Comparison of ENCODE assay signal across 27 cellular contexts in the genomic region with DNA sequence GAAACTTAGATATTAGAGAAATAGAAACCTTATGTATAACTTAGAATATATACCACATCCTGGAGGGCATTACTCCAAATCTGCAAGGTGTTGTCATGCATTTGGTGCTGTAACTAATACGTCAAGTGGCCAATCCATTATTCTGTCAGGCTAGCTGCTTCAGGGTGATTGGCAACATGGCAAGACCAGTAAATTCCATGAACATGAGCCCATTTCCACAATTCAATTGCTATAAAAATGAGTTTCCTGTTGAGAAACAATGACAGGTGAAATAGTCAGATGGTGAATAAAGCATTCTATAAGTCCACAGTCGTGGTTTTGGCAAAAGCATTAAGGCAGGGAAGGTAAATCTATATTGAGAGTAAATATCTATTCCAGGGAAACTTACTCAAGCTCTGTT.
"Had no signal": no experiment of that assay in that cellular context is flagged by ENCODE, and none has a peak within 500 bp of the region (broad histone marks: within the 10 kb centered on the region; RNA-seq: fewer than 3 reads in every experiment).

No MANE protein-coding gene starts in this region.

- H3K4me1 Mint-ChIP-seq: natural killer cell; stimulated activated memory B cell treated with anti-CD40 and anti-IgM and Interleukin-4, amounts not matched to agents 10 μg/mL and 1 μg/mL and 100 μg/mL, for 72 hours; stimulated activated naive CD8-positive, alpha-beta T cell treated with anti-CD3 and anti-CD28 coated beads, Interleukin-15, amount 100 ng/mL, for 72 hours had no signal

- H3K9me3 ChIP-seq: gastrocnemius medialis, right atrium auricular region, vagina had no signal

- H2AFZ ChIP-seq: neural progenitor cell had no signal

- H3K9ac ChIP-seq: neural progenitor cell had no signal

- H3K4me2 ChIP-seq: neural progenitor cell, smooth muscle cell had no signal

- H3K27ac ChIP-seq: coronary artery, gastrocnemius medialis, neural progenitor cell, right atrium auricular region, vagina had no signal

- ATAC-seq: activated naive CD4-positive, alpha-beta T cell treated with anti-CD3 and anti-CD28 coated beads, Interleukin-2, amount 50 U/mL, for 72 hours; activated T-cell treated with anti-CD3 and anti-CD28 coated beads, Interleukin-2, amount 50 U/mL, for 72 hours; gastrocnemius medialis; left colon; natural killer cell; stimulated activated memory B cell treated with anti-CD40 and anti-IgM and Interleukin-4, amounts not matched to agents 10 μg/mL and 1 μg/mL and 100 μg/mL, for 72 hours; stimulated activated naive CD8-positive, alpha-beta T cell treated with anti-CD3 and anti-CD28 coated beads, Interleukin-15, amount 100 ng/mL, for 72 hours; WTC11 had no signal

- H3K4me3 Mint-ChIP-seq: activated T-cell treated with anti-CD3 and anti-CD28 coated beads, Interleukin-2, amount 50 U/mL, for 72 hours; endodermal cell; natural killer cell; neural progenitor cell; stimulated activated memory B cell treated with anti-CD40 and anti-IgM and Interleukin-4, amounts not matched to agents 10 μg/mL and 1 μg/mL and 100 μg/mL, for 72 hours; stimulated activated naive CD8-positive, alpha-beta T cell treated with anti-CD3 and anti-CD28 coated beads, Interleukin-15, amount 100 ng/mL, for 72 hours; type B pancreatic cell; WTC11 had no signal

- H3K27ac Mint-ChIP-seq: activated naive CD4-positive, alpha-beta T cell treated with anti-CD3 and anti-CD28 coated beads, Interleukin-2, amount 50 U/mL, for 72 hours; activated T-cell treated with anti-CD3 and anti-CD28 coated beads, Interleukin-2, amount 50 U/mL, for 72 hours; endodermal cell; natural killer cell; neural progenitor cell; stimulated activated memory B cell treated with anti-CD40 and anti-IgM and Interleukin-4, amounts not matched to agents 10 μg/mL and 1 μg/mL and 100 μg/mL, for 72 hours; stimulated activated naive CD8-positive, alpha-beta T cell treated with anti-CD3 and anti-CD28 coated beads, Interleukin-15, amount 100 ng/mL, for 72 hours; type B pancreatic cell; WTC11 had no signal

- H3K9me3 Mint-ChIP-seq: endodermal cell; neural progenitor cell; stimulated activated memory B cell treated with anti-CD40 and anti-IgM and Interleukin-4, amounts not matched to agents 10 μg/mL and 1 μg/mL and 100 μg/mL, for 72 hours had no signal

- H3K27me3 ChIP-seq: gastrocnemius medialis, neural progenitor cell, right atrium auricular region, vagina had no signal

- H3K4me1 ChIP-seq: gastrocnemius medialis, right atrium auricular region, vagina had no signal

- DNase-seq: activated CD4-positive, alpha-beta T cell treated with anti-CD3 and anti-CD28 coated beads for 1 hour; activated naive CD4-positive, alpha-beta T cell; activated T-cell treated with anti-CD3 and anti-CD28 coated beads for 4 hours; activated T-cell treated with anti-CD3 and anti-CD28 coated beads, Interleukin-2, amount 50 U/mL, for 72 hours; endodermal cell; gastrocnemius medialis; glutamatergic neuron; islet precursor cell; left colon; mesenchymal stem cell; natural killer cell; occipital lobe; stimulated activated CD4-positive, alpha-beta T cell treated with anti-CD3 and anti-CD28 coated beads, Interleukin-1b, Interleukin-23, amount 100 ng/mL, for 48 hours; stimulated activated CD4-positive, alpha-beta T cell treated with anti-CD3 and anti-CD28 coated beads, Interleukin-4, amount 100 ng/mL, for 4 hours; stimulated activated CD8-positive, alpha-beta memory T cell treated with anti-CD3 and anti-CD28 coated beads, Interleukin-4, amount 100 ng/mL, for 48 hours; stimulated activated naive CD8-positive, alpha-beta T cell treated with anti-CD3 and anti-CD28 coated beads, Interleukin-15, amount 100 ng/mL, for 72 hours; substantia nigra; T-helper 2 cell had no signal

- H3K36me3 ChIP-seq: gastrocnemius medialis, neural progenitor cell, right atrium auricular region, vagina had no signal

- H3K36me3 Mint-ChIP-seq: activated naive CD4-positive, alpha-beta T cell treated with anti-CD3 and anti-CD28 coated beads, Interleukin-2, amount 50 U/mL, for 72 hours; natural killer cell; neural progenitor cell; stimulated activated memory B cell treated with anti-CD40 and anti-IgM and Interleukin-4, amounts not matched to agents 10 μg/mL and 1 μg/mL and 100 μg/mL, for 72 hours; type B pancreatic cell; WTC11 had no signal

- H3K27me3 Mint-ChIP-seq: stimulated activated memory B cell treated with anti-CD40 and anti-IgM and Interleukin-4, amounts not matched to agents 10 μg/mL and 1 μg/mL and 100 μg/mL, for 72 hours; stimulated activated naive CD8-positive, alpha-beta T cell treated with anti-CD3 and anti-CD28 coated beads, Interleukin-15, amount 100 ng/mL, for 72 hours; type B pancreatic cell had no signal

- H3K4me3 ChIP-seq: coronary artery, gastrocnemius medialis, neural progenitor cell, right atrium auricular region, smooth muscle cell, vagina had no signal
